ENCODE assay signal across 20 cellular contexts in genomic region chr18:24731981-24732380, GRCh38.
A peak's percentile ranks its signal among the peaks of the same experiment; 100 is the strongest.
DNase-seq lines count a peak whose midpoint lies in the region.
"Had no signal": no experiment of that assay in that cellular context is flagged by ENCODE, and none has a peak within 500 bp of the region (broad histone marks: within the 10 kb centered on the region; RNA-seq: fewer than 3 reads in every experiment).

No MANE protein-coding gene starts in this region.

- DNase-seq in G401 (ENCODE audit: low spot score) = peak; percentile 47
- DNase-seq in RKO (ENCODE audit: low spot score) = peak; percentile 18
- DNase-seq in epithelial cell of prostate (ENCODE audit: low read depth, low spot score) = no peak
- peak; percentile 7 for DNase-seq in renal cortical epithelial cell (ENCODE audit: low read depth)
- DNase-seq in OCI-M1 (lab: John Stamatoyannopoulos, UW) = no peak
- DNase-seq in DMS79 (lab: John Stamatoyannopoulos, UW) = no peak
- no peak for DNase-seq in activated CD4-positive, CD25-positive, alpha-beta regulatory T cell (lab: John Stamatoyannopoulos, UW)
- DNase-seq in SIG-M5 (lab: John Stamatoyannopoulos, UW) = no peak
- DNase-seq: activated CD4-positive, CD25-positive, alpha-beta regulatory T cell treated with anti-CD3 and anti-CD28 coated beads, Interleukin-2, amount 50 U/mL, for 72 hours; CD8-positive, alpha-beta T cell; kidney glomerular epithelial cell; mesenchymal stem cell; naive thymus-derived CD8-positive, alpha-beta T cell; NCI-H1105; NCI-H2081; NK-92 treated with Interleukin-12 subunit alpha and Interleukin-12 subunit beta, amount 100 ng/mL, for 24 hours; T-helper 9 cell had no signal

- in situ Hi-C loops in G401 (cut with HindIII; ENCODE audit: low sequenced_read_pairs) = no loop called here

- H3K27ac ChIP-seq in epithelial cell of prostate = peak overlapping the region; percentile 56
- H3K27ac ChIP-seq: coronary artery, parathyroid adenoma, thoracic aorta had no signal

Comparison
In these comparisons a context has a peak if more than half of its experiments do, and no peak if none do; other contexts are left out.
1. DNase-seq: peak in G401 (single experiment), RKO (single experiment) and renal cortical epithelial cell (single experiment); none in epithelial cell of prostate (single experiment), OCI-M1 (single experiment), DMS79 (single experiment), activated CD4-positive, CD25-positive, alpha-beta regulatory T cell (0 of 4) and SIG-M5 (single experiment).